Comparison of ENCODE assay signal across 1 cellular context in genomic region chr6:26204332-26205160, GRCh38.
TF ChIP-seq lines count a peak whose summit lies in the region.

No MANE protein-coding gene starts in this region.

TF ChIP-seq in K562, 482 proteins besides CTCF, POLR2A, EP300 and RAD21 (continued from another document and continues in another):
- TF ChIP-seq FOXP4 (CRISPR knock-in tag; IDR thresholded peaks at IDR 0.05; ENCODE audit: borderline replicate concordance): peak; percentile 23
- no peak for TF ChIP-seq ZNF217 (CRISPR knock-in tag; IDR thresholded peaks at IDR 0.05)
- TF ChIP-seq CBX3 (IDR thresholded peaks at IDR 0.05; ENCODE audit: borderline replicate concordance in 1 of 2, low read length in 2 of 2): peak in 1 of 2 experiments; percentile 41; a peak in 2 of 3 replicates
- TF ChIP-seq E2F1 (CRISPR knock-in tag; IDR thresholded peaks at IDR 0.05): peak; percentile 82; the same call in 1 of the 2 replicates
- no peak for TF ChIP-seq BRF2 (IDR thresholded peaks at IDR 0.05; ENCODE audit: borderline replicate concordance, insufficient read depth, insufficient read length)
- peak; percentile 94 for TF ChIP-seq TAF1 (IDR thresholded peaks at IDR 0.05; ENCODE audit: control insufficient read depth, extremely low read depth, insufficient read depth, low read length, severe bottlenecking)
- peak; percentile 80 for TF ChIP-seq SMAD3 (CRISPR knock-in tag; conservative IDR thresholded peaks at IDR 0.05)
- TF ChIP-seq ZNF133 (CRISPR knock-in tag; IDR thresholded peaks at IDR 0.05): no peak
- peak; percentile 55; the same call in 1 of the 2 replicates for TF ChIP-seq NFRKB (IDR thresholded peaks at IDR 0.05; ENCODE audit: low read depth)
- no peak for TF ChIP-seq ZNF280B (CRISPR knock-in tag; IDR thresholded peaks at IDR 0.05)
- no peak for TF ChIP-seq ZNF778 (CRISPR knock-in tag; IDR thresholded peaks at IDR 0.05)
- no peak for TF ChIP-seq BDP1 (IDR thresholded peaks at IDR 0.05; ENCODE audit: insufficient read depth, insufficient read length)
- peak; percentile 100 for TF ChIP-seq ATF3 (IDR thresholded peaks at IDR 0.05)
- TF ChIP-seq ATF3 (CRISPR knock-in tag; conservative IDR thresholded peaks at IDR 0.05): peak; percentile 99
- TF ChIP-seq LEF1 (IDR thresholded peaks at IDR 0.05): no peak; the same call in 1 of the 2 replicates
- 0 out of 2 replicates have a peak, but pooled peaks have one; percentile 42 for TF ChIP-seq RREB1 (CRISPR knock-in tag; IDR thresholded peaks at IDR 0.05)
- no peak for TF ChIP-seq STAT5B (CRISPR knock-in tag; IDR thresholded peaks at IDR 0.05)
- TF ChIP-seq POLR2AphosphoS5 (IDR thresholded peaks at IDR 0.05; ENCODE audit: control insufficient read depth, insufficient read depth, low read depth, low read length): peak; percentile 99
- no peak; the same call in 1 of the 2 replicates for TF ChIP-seq DMBX1 (CRISPR knock-in tag; IDR thresholded peaks at IDR 0.05; ENCODE audit: borderline replicate concordance)
- peak; percentile 85 for TF ChIP-seq KHSRP (IDR thresholded peaks at IDR 0.05)
- TF ChIP-seq PHTF2 (CRISPR knock-in tag; IDR thresholded peaks at IDR 0.05): no peak; the same call in 1 of the 2 replicates
- peak; percentile 31 to 53 for TF ChIP-seq E2F6 (IDR thresholded peaks at IDR 0.05; ENCODE audit: borderline replicate concordance in 1 of 2, extremely low read depth in 1 of 2, insufficient read depth in 1 of 2, insufficient read length in 1 of 2, low read depth in 1 of 2, low read length in 1 of 2, poor library complexity in 1 of 2, severe bottlenecking in 1 of 2)
- peak; percentile 19 for TF ChIP-seq POU5F1 (IDR thresholded peaks at IDR 0.05; ENCODE audit: borderline replicate concordance, low read depth, low read length, partially characterized antibody)
- TF ChIP-seq HOMEZ (CRISPR knock-in tag; IDR thresholded peaks at IDR 0.05): no peak
- TF ChIP-seq THRB (CRISPR knock-in tag; conservative IDR thresholded peaks at IDR 0.05): peak; percentile 90
- peak; percentile 99 for TF ChIP-seq NBN (IDR thresholded peaks at IDR 0.05; ENCODE audit: low read depth)
- peak; percentile 79; the same call in 1 of the 2 replicates for TF ChIP-seq DLX4 (CRISPR knock-in tag; IDR thresholded peaks at IDR 0.05)
- TF ChIP-seq MNT (conservative IDR thresholded peaks at IDR 0.05): peak; percentile 68 to 81
- no peak for TF ChIP-seq ZNF655 (CRISPR knock-in tag; IDR thresholded peaks at IDR 0.05)
- no peak for TF ChIP-seq NR2F6 (CRISPR knock-in tag; IDR thresholded peaks at IDR 0.05)
- TF ChIP-seq BMI1 (IDR thresholded peaks at IDR 0.05; ENCODE audit: low read length): no peak
- TF ChIP-seq THRAP3 (IDR thresholded peaks at IDR 0.05; ENCODE audit: borderline replicate concordance): peak; percentile 98
- peak; percentile 91; the same call in 1 of the 2 replicates for TF ChIP-seq CBFB (CRISPR knock-in tag; IDR thresholded peaks at IDR 0.05)
- peak; percentile 98 for TF ChIP-seq PML (IDR thresholded peaks at IDR 0.05; ENCODE audit: low read length)
- no peak; the same call in 1 of the 2 replicates for TF ChIP-seq ZNF408 (CRISPR knock-in tag; IDR thresholded peaks at IDR 0.05; ENCODE audit: low read depth)
- peak; percentile 6 for TF ChIP-seq HMGN3 (IDR thresholded peaks at IDR 0.05; ENCODE audit: borderline replicate concordance, extremely low read depth, insufficient read length, low read depth, low read length)
- TF ChIP-seq SMARCA4 (IDR thresholded peaks at IDR 0.05): peak; percentile 52
- peak; percentile 73; the same call in 1 of the 2 replicates for TF ChIP-seq ZNF134 (CRISPR knock-in tag; conservative IDR thresholded peaks at IDR 0.05)
